In genomic region chr3:150408232-150409124, GRCh38 we compare ENCODE assay signal across 8 cellular contexts. TPM values are rescaled to one million over a fixed set of nuclear protein-coding genes. Genes with fewer than 3 reads are reported as not detected.
DNase-seq lines count a peak whose midpoint lies in the region; ATAC-seq and TF ChIP-seq lines count a peak whose summit lies in the region.

TSC22D2 (plus strand) TSS chr3:150408298; CDS start chr3:150409351, 1,053 bp downstream.

- ATAC-seq in GM18909 (IDR thresholded peaks at IDR 0.05; ENCODE audit: poor library complexity, unreplicated experiment) (peak; percentile 72), HG03159 (IDR thresholded peaks at IDR 0.05; ENCODE audit: unreplicated experiment) (peak; percentile 63)

- H3K36me3 ChIP-seq in kidney epithelial cell (ENCODE audit: control insufficient read depth, insufficient read depth, low read length), result peaks cover 4% of the 10 kb centered on the region

- DNase-seq in AG20443 (ENCODE audit: low spot score) (peak; percentile 95), NCI-H345 (lab: John Stamatoyannopoulos, UW) (peak; percentile 91), cerebellar cortex (ENCODE audit: low spot score) (peak; percentile 93), kidney epithelial cell (ENCODE audit: low read depth) (no peak)
- DNase-seq in activated CD4-positive, CD25-positive, alpha-beta regulatory T cell treated with anti-CD3 and anti-CD28 coated beads, Interleukin-2, amount 50 U/mL, for 72 hours, result peak; percentile 98
- peak; percentile 87 for DNase-seq in stimulated activated CD4-positive, alpha-beta T cell treated with anti-CD3 and anti-CD28 coated beads, Interleukin-15, amount 100 ng/mL, for 48 hours (ENCODE audit: low read depth in 2 of 2)

- H3K27me3 ChIP-seq in kidney epithelial cell (ENCODE audit: control insufficient read depth, insufficient read depth, low read length), result no peaks in the 10 kb centered on the region

- no peak for TF ChIP-seq CTCF in kidney epithelial cell (IDR thresholded peaks at IDR 0.05; ENCODE audit: insufficient read depth, low read length, poor library complexity, severe bottlenecking)

- H3K4me3 ChIP-seq in kidney epithelial cell (ENCODE audit: low read depth, low read length), result peak within 1 kb of the TSS; percentile 84

RNA-seq across cellular contexts. Expression of gene TSC22D2, which starts in this region (rescaled TPM):
- 13.3 and 16.8 TPM in 2 replicates for total RNA-seq in kidney epithelial cell
